23 cellular contexts compared by ENCODE assay signal in genomic region chr14:65010211-65010931, GRCh38.
"Had no signal": no experiment of that assay in that cellular context is flagged by ENCODE, and none has a peak within 500 bp of the region (broad histone marks: within the 10 kb centered on the region; RNA-seq: fewer than 3 reads in every experiment).

No MANE protein-coding gene starts in this region.

- H3K9me3 Mint-ChIP-seq: activated CD8-positive, alpha-beta T cell treated with anti-CD3 and anti-CD28 coated beads for 36 hours; activated T-cell treated with anti-CD3 and anti-CD28 coated beads, Interleukin-2, amount 50 U/mL, for 4 hours; immature natural killer cell; naive B cell; neural progenitor cell; stimulated activated naive B cell treated with anti-CD40 and anti-IgM and Interleukin-4, amounts not matched to agents 10 μg/mL and 1 μg/mL and 100 μg/mL, for 72 hours had no signal

- H3K4me2 ChIP-seq: neural progenitor cell had no signal

- H3K4me3 Mint-ChIP-seq: activated CD8-positive, alpha-beta T cell treated with anti-CD3 and anti-CD28 coated beads for 36 hours; activated T-cell treated with anti-CD3 and anti-CD28 coated beads, Interleukin-2, amount 50 U/mL, for 4 hours; immature natural killer cell; naive B cell; neural progenitor cell; stimulated activated naive B cell treated with anti-CD40 and anti-IgM and Interleukin-4, amounts not matched to agents 10 μg/mL and 1 μg/mL and 100 μg/mL, for 72 hours had no signal

- H3K27ac ChIP-seq: ascending aorta, breast epithelium, neural progenitor cell, ovary, thyroid gland had no signal

- H3K9ac ChIP-seq: neural progenitor cell had no signal

- H2AFZ ChIP-seq: neural progenitor cell had no signal

- H3K4me1 Mint-ChIP-seq: immature natural killer cell; naive B cell; stimulated activated naive B cell treated with anti-CD40 and anti-IgM and Interleukin-4, amounts not matched to agents 10 μg/mL and 1 μg/mL and 100 μg/mL, for 72 hours had no signal

- H3K4me1 ChIP-seq: ascending aorta, breast epithelium, neural progenitor cell, thyroid gland had no signal

- H3K27ac Mint-ChIP-seq: activated CD8-positive, alpha-beta T cell treated with anti-CD3 and anti-CD28 coated beads for 36 hours; immature natural killer cell; neural progenitor cell; stimulated activated naive B cell treated with anti-CD40 and anti-IgM and Interleukin-4, amounts not matched to agents 10 μg/mL and 1 μg/mL and 100 μg/mL, for 72 hours had no signal

- H3K27me3 Mint-ChIP-seq: activated CD8-positive, alpha-beta T cell treated with anti-CD3 and anti-CD28 coated beads for 36 hours; naive B cell; stimulated activated naive B cell treated with anti-CD40 and anti-IgM and Interleukin-4, amounts not matched to agents 10 μg/mL and 1 μg/mL and 100 μg/mL, for 72 hours had no signal

- DNase-seq: activated CD4-positive, alpha-beta T cell treated with anti-CD3 and anti-CD28 coated beads for 48 hours; activated CD4-positive, CD25-positive, alpha-beta regulatory T cell; activated CD8-positive, alpha-beta T cell treated with anti-CD3 and anti-CD28 coated beads for 36 hours; activated effector memory CD4-positive, alpha-beta T cell treated with anti-CD3 and anti-CD28 coated beads, Interleukin-2, amount 50 U/mL, for 16 hours; activated naive CD4-positive, alpha-beta T cell treated with anti-CD3 and anti-CD28 coated beads, Interleukin-2, amount 50 U/mL, for 16 hours; activated T-cell treated with anti-CD3 and anti-CD28 coated beads, Interleukin-2, amount 50 U/mL, for 4 hours; cerebellar nuclear complex; cortex of kidney; immature natural killer cell; kidney glomerular epithelial cell; mesenchymal stem cell; mucosa of descending colon; naive B cell; ovary; stimulated activated CD4-positive, alpha-beta T cell treated with anti-CD3 and anti-CD28 coated beads, Interleukin-4, amount 100 ng/mL, for 24 hours; stimulated activated naive B cell treated with anti-CD40 and anti-IgM and Interleukin-4, amounts not matched to agents 10 μg/mL and 1 μg/mL and 100 μg/mL, for 72 hours; T1000; thyroid gland had no signal

- H3K36me3 ChIP-seq: breast epithelium, neural progenitor cell, ovary had no signal

- H3K9me3 ChIP-seq: ascending aorta, breast epithelium, mucosa of descending colon, ovary, thyroid gland had no signal

- H3K27me3 ChIP-seq: ascending aorta, breast epithelium, neural progenitor cell, ovary, thyroid gland had no signal

- H3K4me3 ChIP-seq: ascending aorta, breast epithelium, mucosa of descending colon, neural progenitor cell, ovary, thyroid gland had no signal

- ATAC-seq: activated CD8-positive, alpha-beta T cell treated with anti-CD3 and anti-CD28 coated beads for 36 hours; activated T-cell treated with anti-CD3 and anti-CD28 coated beads, Interleukin-2, amount 50 U/mL, for 4 hours; esophagus mucosa; mucosa of descending colon; sciatic nerve; stimulated activated naive B cell treated with anti-CD40 and anti-IgM and Interleukin-4, amounts not matched to agents 10 μg/mL and 1 μg/mL and 100 μg/mL, for 72 hours had no signal
